ENCODE assay signal across 1 cellular context in genomic region chr20:50931306-50932015, GRCh38.
A peak's percentile ranks its signal among the peaks of the same experiment; 100 is the strongest.
TF ChIP-seq lines count a peak whose summit lies in the region.

Gene ADNP (minus strand): TSS chr20:50931437. CDS start chr20:50903996, 27,441 bp downstream.

TF ChIP-seq in HEK293, 187 proteins besides CTCF, POLR2A, EP300 and RAD21 (continued from another document and continues in another):
- TF ChIP-seq ZNF398 (tag by site-specific recombination; IDR thresholded peaks at IDR 0.05) (peak; percentile 95), GFI1B (tag by site-specific recombination; IDR thresholded peaks at IDR 0.05) (no peak), ZNF16 (tag by site-specific recombination; IDR thresholded peaks at IDR 0.05; ENCODE audit: low read depth) (no peak), SP2 (tag by site-specific recombination; IDR thresholded peaks at IDR 0.05) (no peak), ZNF133 (tag by site-specific recombination; IDR thresholded peaks at IDR 0.05) (no peak), SETDB1 (IDR thresholded peaks at IDR 0.05; ENCODE audit: insufficient read length, low read length) (no peak), ZBTB7A (tag by site-specific recombination; IDR thresholded peaks at IDR 0.05; ENCODE audit: low read depth) (no peak), SP7 (tag by site-specific recombination; IDR thresholded peaks at IDR 0.05) (no peak; the same call in 1 of the 2 replicates), ZNF677 (tag by site-specific recombination; IDR thresholded peaks at IDR 0.05) (no peak), ZNF280C (tag by site-specific recombination; IDR thresholded peaks at IDR 0.05) (no peak), ZNF184 (tag by site-specific recombination; IDR thresholded peaks at IDR 0.05) (no peak), ZNF311 (tag by site-specific recombination; IDR thresholded peaks at IDR 0.05; ENCODE audit: borderline replicate concordance) (no peak), ZNF600 (tag by site-specific recombination; IDR thresholded peaks at IDR 0.05) (no peak), RBAK (tag by site-specific recombination; IDR thresholded peaks at IDR 0.05) (no peak), ZNF302 (tag by site-specific recombination; IDR thresholded peaks at IDR 0.05; ENCODE audit: low read depth) (no peak), ZNF335 (tag by site-specific recombination; conservative IDR thresholded peaks at IDR 0.05) (peak; percentile 62), SCRT1 (tag by site-specific recombination; IDR thresholded peaks at IDR 0.05; ENCODE audit: borderline replicate concordance) (no peak), ZNF426 (tag by site-specific recombination; IDR thresholded peaks at IDR 0.05) (no peak), KLF1 (tag by site-specific recombination; IDR thresholded peaks at IDR 0.05) (0 out of 2 replicates have a peak, but pooled peaks have one; percentile 17), WT1 (tag by site-specific recombination; IDR thresholded peaks at IDR 0.05) (no peak), ZNF777 (tag by site-specific recombination; IDR thresholded peaks at IDR 0.05; ENCODE audit: borderline replicate concordance) (no peak), ZNF394 (tag by site-specific recombination; IDR thresholded peaks at IDR 0.05; ENCODE audit: borderline replicate concordance) (0 out of 2 replicates have a peak, but pooled peaks have one; percentile 55), ZBTB1 (tag by site-specific recombination; IDR thresholded peaks at IDR 0.05) (no peak), KLF10 (tag by site-specific recombination; IDR thresholded peaks at IDR 0.05) (peak; percentile 47; the same call in 1 of the 2 replicates), ZNF274 (IDR thresholded peaks at IDR 0.05; ENCODE audit: low read length) (no peak), ZNF274 (tag by site-specific recombination; IDR thresholded peaks at IDR 0.05; ENCODE audit: borderline replicate concordance) (no peak), ZNF24 (tag by site-specific recombination; IDR thresholded peaks at IDR 0.05) (0 out of 2 replicates have a peak, but pooled peaks have one; percentile 22), ZSCAN5A (tag by site-specific recombination; IDR thresholded peaks at IDR 0.05) (no peak), ZNF350 (tag by site-specific recombination; IDR thresholded peaks at IDR 0.05) (no peak), ZFP41 (tag by site-specific recombination; IDR thresholded peaks at IDR 0.05; ENCODE audit: borderline replicate concordance) (no peak), PBX3 (CRISPR knock-in tag; IDR thresholded peaks at IDR 0.05) (no peak), OSR2 (tag by site-specific recombination; IDR thresholded peaks at IDR 0.05) (no peak), ATF2 (tag by site-specific recombination; IDR thresholded peaks at IDR 0.05; ENCODE audit: low read depth) (peak; percentile 75), ZNF571 (tag by site-specific recombination; IDR thresholded peaks at IDR 0.05) (no peak), ZNF239 (tag by site-specific recombination; IDR thresholded peaks at IDR 0.05) (no peak), MZF1 (tag by site-specific recombination; IDR thresholded peaks at IDR 0.05; ENCODE audit: borderline replicate concordance) (peak; percentile 93), ZNF146 (tag by site-specific recombination; IDR thresholded peaks at IDR 0.05) (no peak; the same call in 1 of the 2 replicates), HIC1 (tag by site-specific recombination; IDR thresholded peaks at IDR 0.05) (no peak), ZNF138 (tag by site-specific recombination; IDR thresholded peaks at IDR 0.05; ENCODE audit: borderline replicate concordance) (no peak), ZNF202 (tag by site-specific recombination; IDR thresholded peaks at IDR 0.05; ENCODE audit: borderline replicate concordance) (no peak), TCF7L2 (IDR thresholded peaks at IDR 0.05; ENCODE audit: borderline replicate concordance, low read depth, low read length) (no peak), ZNF548 (tag by site-specific recombination; IDR thresholded peaks at IDR 0.05) (no peak), ZNF776 (tag by site-specific recombination; IDR thresholded peaks at IDR 0.05; ENCODE audit: borderline replicate concordance) (no peak), ZNF354C (tag by site-specific recombination; IDR thresholded peaks at IDR 0.05; ENCODE audit: borderline replicate concordance, low read depth) (no peak), ZNF266 (tag by site-specific recombination; IDR thresholded peaks at IDR 0.05; ENCODE audit: low read depth) (no peak), ZNF211 (tag by site-specific recombination; IDR thresholded peaks at IDR 0.05; ENCODE audit: low read depth) (no peak), ZBTB11 (tag by site-specific recombination; conservative IDR thresholded peaks at IDR 0.05; ENCODE audit: low read depth) (peak; percentile 68), ZNF610 (tag by site-specific recombination; IDR thresholded peaks at IDR 0.05; ENCODE audit: borderline replicate concordance) (0 out of 2 replicates have a peak, but pooled peaks have one; percentile 17), ZBTB48 (tag by site-specific recombination; IDR thresholded peaks at IDR 0.05) (no peak), ZNF626 (tag by site-specific recombination; IDR thresholded peaks at IDR 0.05) (no peak), ZNF621 (tag by site-specific recombination; IDR thresholded peaks at IDR 0.05) (no peak), ZFP37 (tag by site-specific recombination; IDR thresholded peaks at IDR 0.05) (0 out of 2 replicates have a peak, but pooled peaks have one; percentile 51), ZNF580 (tag by site-specific recombination; IDR thresholded peaks at IDR 0.05) (no peak), ZBTB17 (tag by site-specific recombination; IDR thresholded peaks at IDR 0.05) (0 out of 2 replicates have a peak, but pooled peaks have one; percentile 30), ZIC2 (tag by site-specific recombination; IDR thresholded peaks at IDR 0.05) (peak; percentile 55; the same call in 1 of the 2 replicates), ZNF837 (tag by site-specific recombination; IDR thresholded peaks at IDR 0.05) (no peak), ZNF513 (tag by site-specific recombination; IDR thresholded peaks at IDR 0.05) (peak; percentile 31; the same call in 1 of the 2 replicates)
